ENCODE assay signal across 1 cellular context in the genomic region with DNA sequence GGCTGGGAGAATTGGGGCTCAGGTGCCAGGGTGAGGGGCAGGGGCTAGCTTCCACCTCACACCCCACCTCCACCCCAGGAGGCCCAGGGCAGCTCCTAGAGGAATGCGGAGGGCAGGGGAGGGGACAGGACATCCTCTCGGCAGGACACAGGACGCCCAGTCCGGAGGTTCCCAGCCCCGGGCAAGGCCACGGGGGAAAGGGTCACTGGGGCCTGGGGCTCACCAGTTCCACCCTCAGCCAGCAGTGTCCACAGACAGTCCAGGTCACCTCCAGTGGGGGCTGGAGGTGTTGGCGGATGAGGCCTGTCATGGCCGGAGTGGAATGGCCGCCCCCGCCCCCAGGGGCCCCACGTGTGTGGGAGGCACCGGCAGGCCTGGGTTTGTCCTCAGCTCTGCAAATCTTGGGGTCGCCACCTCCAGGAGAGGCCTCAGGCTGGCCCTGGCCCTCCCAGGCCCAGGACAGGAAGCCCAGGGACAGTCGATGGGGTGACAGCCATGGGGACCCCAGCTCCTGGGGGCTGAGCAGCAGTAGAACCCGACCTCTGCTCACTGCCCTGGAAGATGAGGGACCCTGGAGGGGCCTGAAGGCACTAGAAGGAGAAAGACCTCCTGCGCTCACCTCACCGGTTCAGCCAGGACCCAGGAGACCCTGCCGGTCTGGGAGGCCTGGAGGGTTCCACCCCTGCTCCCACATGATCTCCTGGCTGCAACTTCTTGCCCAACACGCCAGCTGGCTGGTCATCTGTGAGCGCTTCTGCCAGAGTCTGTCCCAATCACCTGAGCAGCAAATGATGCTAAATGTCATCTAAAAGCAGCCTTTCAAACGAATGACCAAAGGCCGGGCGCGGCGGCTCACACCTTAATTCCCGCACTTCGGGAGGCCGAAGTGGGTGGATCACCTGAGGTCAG.
TF ChIP-seq lines count a peak whose summit lies in the region.

No MANE protein-coding gene starts in this region.

TF ChIP-seq in K562, 482 proteins besides CTCF, POLR2A, EP300 and RAD21 (continued from another document):
- TF ChIP-seq, protein P1, sequence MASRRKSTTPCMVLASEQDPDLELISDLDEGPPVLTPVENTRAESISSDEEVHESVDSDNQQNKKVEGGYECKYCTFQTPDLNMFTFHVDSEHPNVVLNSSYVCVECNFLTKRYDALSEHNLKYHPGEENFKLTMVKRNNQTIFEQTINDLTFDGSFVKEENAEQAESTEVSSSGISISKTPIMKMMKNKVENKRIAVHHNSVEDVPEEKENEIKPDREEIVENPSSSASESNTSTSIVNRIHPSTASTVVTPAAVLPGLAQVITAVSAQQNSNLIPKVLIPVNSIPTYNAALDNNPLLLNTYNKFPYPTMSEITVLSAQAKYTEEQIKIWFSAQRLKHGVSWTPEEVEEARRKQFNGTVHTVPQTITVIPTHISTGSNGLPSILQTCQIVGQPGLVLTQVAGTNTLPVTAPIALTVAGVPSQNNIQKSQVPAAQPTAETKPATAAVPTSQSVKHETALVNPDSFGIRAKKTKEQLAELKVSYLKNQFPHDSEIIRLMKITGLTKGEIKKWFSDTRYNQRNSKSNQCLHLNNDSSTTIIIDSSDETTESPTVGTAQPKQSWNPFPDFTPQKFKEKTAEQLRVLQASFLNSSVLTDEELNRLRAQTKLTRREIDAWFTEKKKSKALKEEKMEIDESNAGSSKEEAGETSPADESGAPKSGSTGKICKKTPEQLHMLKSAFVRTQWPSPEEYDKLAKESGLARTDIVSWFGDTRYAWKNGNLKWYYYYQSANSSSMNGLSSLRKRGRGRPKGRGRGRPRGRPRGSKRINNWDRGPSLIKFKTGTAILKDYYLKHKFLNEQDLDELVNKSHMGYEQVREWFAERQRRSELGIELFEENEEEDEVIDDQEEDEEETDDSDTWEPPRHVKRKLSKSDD (conservative IDR thresholded peaks at IDR 0.05; ENCODE audit: low read length), result no peak
- peak; percentile 56 for TF ChIP-seq RBFOX2 (IDR thresholded peaks at IDR 0.05; ENCODE audit: low read depth, low read length)
